In genomic region chr10:110610308-110610774, GRCh38 we compare ENCODE assay signal across 8 cellular contexts. TPM values are rescaled to one million over a fixed set of nuclear protein-coding genes. Genes with fewer than 3 reads are reported as not detected.
DNase-seq lines count a peak whose midpoint lies in the region; ATAC-seq and TF ChIP-seq lines count a peak whose summit lies in the region.

No MANE protein-coding gene starts in this region.

- no peaks in the 10 kb centered on the region for H3K9me3 Mint-ChIP-seq in activated T-cell treated with anti-CD3 and anti-CD28 coated beads, Interleukin-2, amount 50 U/mL, for 4 hours
- H3K9me3 Mint-ChIP-seq in nephron progenitor cell = no peaks in the 10 kb centered on the region

- H3K4me1 Mint-ChIP-seq in activated T-cell treated with anti-CD3 and anti-CD28 coated beads, Interleukin-2, amount 50 U/mL, for 4 hours (ENCODE audit: low read depth) = peaks cover 32% of the 10 kb centered on the region
- H3K4me1 Mint-ChIP-seq in nephron progenitor cell = peaks cover 24% of the 10 kb centered on the region

- H3K9ac ChIP-seq in NT2/D1 (ENCODE audit: insufficient read length, low read depth) = no peak overlapping the region

- H3K4me3 ChIP-seq in NT2/D1 (ENCODE audit: insufficient read length, low read depth) = no peak overlapping the region
- no peak overlapping the region for H3K4me3 ChIP-seq in fibroblast of pulmonary artery (replicated peaks; ENCODE audit: low read depth, low read length)

- H3K27me3 ChIP-seq in NT2/D1 (ENCODE audit: insufficient read depth, insufficient read length) = no peaks in the 10 kb centered on the region

- peak; percentile 87 for TF ChIP-seq CTCF in fibroblast of pulmonary artery (IDR thresholded peaks at IDR 0.05; ENCODE audit: low read length, missing control alignments)
- TF ChIP-seq CTCF in nephron progenitor cell (IDR thresholded peaks at IDR 0.05) = peak; percentile 93

- no peaks in the 10 kb centered on the region for H3K27me3 Mint-ChIP-seq in activated T-cell treated with anti-CD3 and anti-CD28 coated beads, Interleukin-2, amount 50 U/mL, for 4 hours (ENCODE audit: low read depth)
- H3K27me3 Mint-ChIP-seq in nephron progenitor cell (ENCODE audit: low read depth, poor library complexity) = peaks cover 6% of the 10 kb centered on the region

- no peaks in the 10 kb centered on the region for H3K4me1 ChIP-seq in NT2/D1 (ENCODE audit: insufficient read depth, insufficient read length)

- no peak overlapping the region for H3K4me3 Mint-ChIP-seq in activated T-cell treated with anti-CD3 and anti-CD28 coated beads, Interleukin-2, amount 50 U/mL, for 4 hours
- H3K4me3 Mint-ChIP-seq in nephron progenitor cell = no peak overlapping the region

- H3K36me3 Mint-ChIP-seq in activated T-cell treated with anti-CD3 and anti-CD28 coated beads, Interleukin-2, amount 50 U/mL, for 4 hours (ENCODE audit: insufficient read depth) = no peaks in the 10 kb centered on the region
- H3K36me3 Mint-ChIP-seq in nephron progenitor cell (ENCODE audit: low read depth) = peaks cover 6% of the 10 kb centered on the region

- H3K27ac Mint-ChIP-seq in nephron progenitor cell = no peak overlapping the region

- peak; percentile 19 to 29 for ATAC-seq in activated T-cell treated with anti-CD3 and anti-CD28 coated beads, Interleukin-2, amount 50 U/mL, for 4 hours
- ATAC-seq in HG03097 (IDR thresholded peaks at IDR 0.05; ENCODE audit: low FRiP score, unreplicated experiment) (no peak), HG03460 (IDR thresholded peaks at IDR 0.05; ENCODE audit: unreplicated experiment) (no peak)

- H3K36me3 ChIP-seq in NT2/D1 (ENCODE audit: insufficient read depth, insufficient read length, low read length) = peaks cover 13% of the 10 kb centered on the region

- no peaks in the 10 kb centered on the region for H3K9me3 ChIP-seq in NT2/D1 (ENCODE audit: insufficient read depth, low read length)

- DNase-seq in EL = peak; percentile 65
- peak; percentile 31 for DNase-seq in HPDE6-E6E7 (ENCODE audit: extremely low spot score)
- DNase-seq in NT2/D1 (ENCODE audit: low read depth, low spot score) = peak; percentile 23
- DNase-seq in activated T-cell treated with anti-CD3 and anti-CD28 coated beads, Interleukin-2, amount 50 U/mL, for 4 hours = peak; percentile 44
- peak; percentile 58 for DNase-seq in fibroblast of pulmonary artery (ENCODE audit: low read depth)
- peak; percentile 58 for DNase-seq in nephron progenitor cell

RNA-seq across cellular contexts. Expression of gene RBM20, which starts 33.8 kb away (rescaled TPM):
- under 1 TPM in 1 of 3 donors, not detected in 2; 0.03 TPM for total RNA-seq in activated T-cell treated with anti-CD3 and anti-CD28 coated beads, Interleukin-2, amount 50 U/mL, for 4 hours

RNA-seq across cellular contexts. Expression of gene SMC3, which starts 42.8 kb away (rescaled TPM):
- total RNA-seq in activated T-cell treated with anti-CD3 and anti-CD28 coated beads, Interleukin-2, amount 50 U/mL, for 4 hours = 10 to 100 TPM; 64.7 to 68.3 (median 66.8) TPM

Comparison
In these comparisons a context has a peak if more than half of its experiments do, and no peak if none do; other contexts are left out.
1. ATAC-seq: peak in activated T-cell treated with anti-CD3 and anti-CD28 coated beads, Interleukin-2, amount 50 U/mL, for 4 hours (2 of 2); none in HG03097 (single experiment) and HG03460 (single experiment).
2. Peak in every context shown above with its lines, with median percentiles within 50 percentile points of each other: DNase-seq.